Comparison of ENCODE assay signal across 25 cellular contexts in the genomic region with DNA sequence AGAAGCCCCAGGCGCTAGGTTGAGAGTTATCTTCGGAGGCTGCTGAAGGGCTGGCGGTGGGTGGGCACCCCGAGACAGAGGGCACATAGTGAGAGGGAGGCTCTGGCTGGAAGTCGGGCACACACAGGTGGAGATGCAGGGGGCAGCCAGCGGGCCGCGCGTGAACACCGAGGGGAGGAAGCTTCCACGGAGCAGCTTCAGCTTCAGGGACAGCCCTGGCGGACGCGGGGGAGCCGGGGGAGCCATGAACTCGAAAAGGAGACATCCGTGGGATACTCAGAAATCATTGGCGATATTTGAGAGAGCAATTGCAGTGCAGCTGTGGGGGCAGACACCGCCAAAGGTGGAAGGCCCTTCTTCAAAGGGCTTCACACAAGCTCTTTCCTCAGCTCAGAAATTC.
DNase-seq lines count a peak whose midpoint lies in the region; ATAC-seq and TF ChIP-seq lines count a peak whose summit lies in the region.
"Had no signal": no experiment of that assay in that cellular context is flagged by ENCODE, and none has a peak within 500 bp of the region (broad histone marks: within the 10 kb centered on the region; RNA-seq: fewer than 3 reads in every experiment).

No MANE protein-coding gene starts in this region.

- H3K9me3 Mint-ChIP-seq in nephron progenitor cell (peaks cover 16% of the 10 kb centered on the region), osteocyte (ENCODE audit: unreplicated experiment) (no peaks in the 10 kb centered on the region)

- H4K8ac ChIP-seq in neuronal stem cell (ENCODE audit: low read depth, low read length) (no peak overlapping the region), trophoblast cell (ENCODE audit: low read depth, low read length) (no peak overlapping the region)

- H3K4me3 ChIP-seq in neuronal stem cell (ENCODE audit: low read length in 2 of 2) = no peak overlapping the region
- H3K4me3 ChIP-seq in trophoblast cell (ENCODE audit: low read depth, low read length) = no peak overlapping the region
- H3K4me3 ChIP-seq: BLaER1, GM12878 had no signal

- no peak overlapping the region for H2BK15ac ChIP-seq in neuronal stem cell (ENCODE audit: low read length)

- no peaks in the 10 kb centered on the region for H3K79me1 ChIP-seq in neuronal stem cell (ENCODE audit: low read depth, low read length)
- H3K79me1 ChIP-seq in trophoblast cell (ENCODE audit: low read length) = no peaks in the 10 kb centered on the region

- H3K23ac ChIP-seq in neuronal stem cell (ENCODE audit: low read depth, low read length, poor library complexity) = no peak overlapping the region
- no peak overlapping the region for H3K23ac ChIP-seq in trophoblast cell (ENCODE audit: low read length)

- DNase-seq in nephron progenitor cell = no peak
- DNase-seq in neuronal stem cell (ENCODE audit: low spot score) = no peak
- no peak for DNase-seq in trophoblast cell
- no peak for DNase-seq in HT-29 (ENCODE audit: low spot score)
- DNase-seq in inferior parietal cortex (ENCODE audit: extremely low spot score) = no peak
- no peak for DNase-seq in osteocyte (ENCODE audit: extremely low spot score, unreplicated experiment)
- DNase-seq: 8988T; ACHN; BE2C; C1 segment of cervical spinal cord; CD4-positive, alpha-beta memory T cell; CD4-positive, CD25-positive, alpha-beta regulatory T cell; CD8-positive, alpha-beta memory T cell; COR-L47; DMS 273 treated with DMSO at 0.1 percent for 48 hours; DMS153; DMS53; DMS79; DND-41; EL; GDM1 had no signal

- peaks cover 8% of the 10 kb centered on the region for H3K4me1 Mint-ChIP-seq in nephron progenitor cell
- no peaks in the 10 kb centered on the region for H3K4me1 Mint-ChIP-seq in osteocyte (ENCODE audit: unreplicated experiment)
- H3K4me1 Mint-ChIP-seq: CD14-positive monocyte; CD4-positive, alpha-beta memory T cell; CD4-positive, CD25-positive, alpha-beta regulatory T cell; CD8-positive, alpha-beta memory T cell had no signal

- no peak overlapping the region for H2BK5ac ChIP-seq in neuronal stem cell (ENCODE audit: low read length)
- no peak overlapping the region for H2BK5ac ChIP-seq in trophoblast cell (ENCODE audit: low read depth, low read length, poor library complexity)

- no peaks in the 10 kb centered on the region for H3K79me2 ChIP-seq in trophoblast cell (ENCODE audit: control insufficient read depth, insufficient read depth, low read length, poor library complexity)

- H2BK12ac ChIP-seq in neuronal stem cell (ENCODE audit: low read length) (no peak overlapping the region), trophoblast cell (ENCODE audit: low read length) (peak overlapping the region; percentile 18)

- ATAC-seq in GM18858 (IDR thresholded peaks at IDR 0.05; ENCODE audit: unreplicated experiment) = no peak
- ATAC-seq: GM12878 had no signal

- H3K9ac ChIP-seq in neuronal stem cell (ENCODE audit: low read depth, low read length, poor library complexity) (no peak overlapping the region), trophoblast cell (ENCODE audit: low read length) (no peak overlapping the region)
- H3K9ac ChIP-seq: BLaER1 had no signal

- H3K4ac ChIP-seq in neuronal stem cell (ENCODE audit: low read length) = no peak overlapping the region
- no peak overlapping the region for H3K4ac ChIP-seq in trophoblast cell (ENCODE audit: low read depth, low read length)

- H2AFZ ChIP-seq in neuronal stem cell (ENCODE audit: low read length) (no peak overlapping the region), trophoblast cell (ENCODE audit: insufficient read depth, low read length, poor library complexity) (no peak overlapping the region)

- H3K14ac ChIP-seq in neuronal stem cell (ENCODE audit: low read length) (no peak overlapping the region), trophoblast cell (ENCODE audit: low read length) (no peak overlapping the region)

- H3K4me1 ChIP-seq in neuronal stem cell (ENCODE audit: control insufficient read depth in 2 of 2, insufficient read depth in 1 of 2, low read depth in 1 of 2, low read length in 2 of 2) (no peaks in the 10 kb centered on the region), trophoblast cell (ENCODE audit: control insufficient read depth in 1 of 2, insufficient read depth in 2 of 2, low read length in 2 of 2) (peaks cover 0 to 4% of the 10 kb centered on the region in 2 experiments)
- H3K4me1 ChIP-seq: BE2C had no signal

- H3K27me3 ChIP-seq in neuronal stem cell (ENCODE audit: control insufficient read depth in 3 of 3, insufficient read depth in 3 of 3, low read depth in 1 of 3, low read length in 3 of 3) (no peaks in the 10 kb centered on the region), trophoblast cell (ENCODE audit: insufficient read depth, low read length) (no peaks in the 10 kb centered on the region)
- H3K27me3 ChIP-seq: BE2C, BLaER1 had no signal

- TF ChIP-seq CTCF in nephron progenitor cell (IDR thresholded peaks at IDR 0.05) = no peak
- TF ChIP-seq CTCF in osteocyte (IDR thresholded peaks at IDR 0.05) = no peak

- H3K4me3 Mint-ChIP-seq in nephron progenitor cell (no peak overlapping the region), osteocyte (ENCODE audit: unreplicated experiment) (no peak overlapping the region)
- H3K4me3 Mint-ChIP-seq: CD14-positive monocyte; CD4-positive, alpha-beta memory T cell; CD4-positive, CD25-positive, alpha-beta regulatory T cell; CD8-positive, alpha-beta memory T cell had no signal

- H4K12ac ChIP-seq in trophoblast cell (ENCODE audit: low read depth, low read length) = no peak overlapping the region

- H3K27ac Mint-ChIP-seq in nephron progenitor cell (peak overlapping the region; percentile 70), osteocyte (ENCODE audit: unreplicated experiment) (no peak overlapping the region)
- H3K27ac Mint-ChIP-seq: CD14-positive monocyte; CD4-positive, alpha-beta memory T cell; CD4-positive, CD25-positive, alpha-beta regulatory T cell; CD8-positive, alpha-beta memory T cell had no signal

- no peaks in the 10 kb centered on the region for H3K36me3 Mint-ChIP-seq in nephron progenitor cell (ENCODE audit: low read depth)
- H3K36me3 Mint-ChIP-seq in osteocyte (ENCODE audit: unreplicated experiment) = peaks cover 2% of the 10 kb centered on the region
- H3K36me3 Mint-ChIP-seq: CD14-positive monocyte; CD4-positive, alpha-beta memory T cell; CD4-positive, CD25-positive, alpha-beta regulatory T cell had no signal

- H3K36me3 ChIP-seq in neuronal stem cell (replicated peaks in 1 of 2; ENCODE audit: control insufficient read depth in 2 of 2, insufficient read depth in 2 of 2, low read length in 2 of 2) (no peaks in the 10 kb centered on the region), trophoblast cell (ENCODE audit: control insufficient read depth in 1 of 2, insufficient read depth in 2 of 2, low read length in 2 of 2) (no peaks in the 10 kb centered on the region)
- H3K36me3 ChIP-seq: BE2C, BLaER1 had no signal

- no peak overlapping the region for H3K27ac ChIP-seq in neuronal stem cell (replicated peaks; ENCODE audit: low read length)
- H3K27ac ChIP-seq in trophoblast cell (ENCODE audit: low read depth, low read length) = no peak overlapping the region
- H3K27ac ChIP-seq: BLaER1 had no signal

- no peak overlapping the region for H3K4me2 ChIP-seq in neuronal stem cell (ENCODE audit: insufficient read depth, low read length, poor library complexity, severe bottlenecking)
- no peak overlapping the region for H3K4me2 ChIP-seq in trophoblast cell (ENCODE audit: low read length)
- H3K4me2 ChIP-seq: BLaER1 had no signal

- H3K18ac ChIP-seq in neuronal stem cell (ENCODE audit: low read length) (no peak overlapping the region), trophoblast cell (ENCODE audit: low read length) (no peak overlapping the region)

- H2BK120ac ChIP-seq in neuronal stem cell (ENCODE audit: low read depth, low read length) = no peak overlapping the region
- H2BK120ac ChIP-seq in trophoblast cell (ENCODE audit: insufficient read depth, low read length, poor library complexity) = no peak overlapping the region

- no CpG with 5 or more reads among the region's 19 CpGs for WGBS in neuronal stem cell (ENCODE audit: extremely low coverage in 2 of 2, insufficient read length in 2 of 2, insufficient replicate concordance in 1 of 2), 2 donors
- WGBS in trophoblast cell (ENCODE audit: extremely low coverage, insufficient coverage, insufficient read length) = no CpG with 5 or more reads among the region's 19 CpGs

- H4K91ac ChIP-seq in neuronal stem cell (ENCODE audit: low read depth, low read length, poor library complexity) (no peak overlapping the region), trophoblast cell (ENCODE audit: low read depth, low read length) (no peak overlapping the region)

- H2AK5ac ChIP-seq in neuronal stem cell (ENCODE audit: low read depth, low read length) (peak overlapping the region; percentile 2), trophoblast cell (ENCODE audit: low read length) (peak overlapping the region; percentile 57)

- H3K27me3 Mint-ChIP-seq in nephron progenitor cell (ENCODE audit: low read depth, poor library complexity) (peaks cover 10% of the 10 kb centered on the region), osteocyte (ENCODE audit: unreplicated experiment) (peaks cover 17% of the 10 kb centered on the region)

- H3K9me3 ChIP-seq in neuronal stem cell (replicated peaks in 1 of 2; ENCODE audit: control insufficient read depth in 2 of 2, insufficient read depth in 1 of 2, low read depth in 1 of 2, low read length in 2 of 2) = peaks cover 0 to 2% of the 10 kb centered on the region in 2 donors
- H3K9me3 ChIP-seq in trophoblast cell (ENCODE audit: insufficient read depth, low read depth, low read length) = no peaks in the 10 kb centered on the region
- H3K9me3 ChIP-seq: BE2C had no signal
